In genomic region chr9:105330201-105330600, GRCh38 we compare ENCODE assay signal across 1 cellular context.
TF ChIP-seq lines count a peak whose summit lies in the region.

No MANE protein-coding gene starts in this region.

TF ChIP-seq in IMR-90, 13 proteins besides CTCF, POLR2A, EP300 and RAD21 (continued from another document):
- TF ChIP-seq ELK1 (IDR thresholded peaks at IDR 0.05; ENCODE audit: borderline replicate concordance, low read depth, low read length) = no peak
- no peak for TF ChIP-seq RCOR1 (IDR thresholded peaks at IDR 0.05; ENCODE audit: insufficient replicate concordance, low read length)
- no peak for TF ChIP-seq MAFK (IDR thresholded peaks at IDR 0.05; ENCODE audit: low read depth, low read length)
- TF ChIP-seq MAZ (IDR thresholded peaks at IDR 0.05; ENCODE audit: borderline replicate concordance, low read depth, low read length) = no peak
- no peak for TF ChIP-seq NFE2L2 (IDR thresholded peaks at IDR 0.05; ENCODE audit: low read depth, low read length)
- TF ChIP-seq USF2 (IDR thresholded peaks at IDR 0.05; ENCODE audit: low read depth, low read length) = no peak
- TF ChIP-seq CEBPB (IDR thresholded peaks at IDR 0.05; ENCODE audit: low read depth, low read length) = no peak
- no peak for TF ChIP-seq MXI1 (IDR thresholded peaks at IDR 0.05; ENCODE audit: borderline replicate concordance, low read depth, low read length)
- TF ChIP-seq SMC3 (IDR thresholded peaks at IDR 0.05; ENCODE audit: low read depth, low read length) = no peak
